Comparison of ENCODE assay signal across 23 cellular contexts in the genomic region with DNA sequence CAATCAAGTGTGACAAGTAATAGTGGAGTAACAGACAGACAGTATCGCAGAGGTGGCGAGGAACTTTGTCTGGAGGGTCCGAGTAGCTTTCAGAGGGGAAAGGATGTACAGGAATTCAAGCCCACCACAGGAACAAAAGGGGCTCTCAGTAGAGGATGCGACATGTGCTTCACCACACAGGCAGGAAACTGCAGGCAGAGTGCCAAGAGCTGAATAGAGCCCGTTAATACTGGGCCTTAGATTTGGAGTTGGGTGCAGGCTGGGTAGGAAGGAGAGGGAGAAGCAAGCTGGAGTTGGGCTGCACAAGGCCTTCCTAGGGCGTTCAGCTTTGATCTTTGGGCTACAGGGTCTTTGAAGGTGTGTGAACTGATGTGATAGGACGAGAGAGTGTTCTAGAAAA. TPM values are rescaled to one million over a fixed set of nuclear protein-coding genes. Genes with fewer than 3 reads are reported as not detected.
DNase-seq lines count a peak whose midpoint lies in the region; ATAC-seq and TF ChIP-seq lines count a peak whose summit lies in the region.
"Had no signal": no experiment of that assay in that cellular context is flagged by ENCODE, and none has a peak within 500 bp of the region (broad histone marks: within the 10 kb centered on the region; RNA-seq: fewer than 3 reads in every experiment).

No MANE protein-coding gene starts in this region.

- H3K9me3 ChIP-seq in A673 (ENCODE audit: low read depth, low read length, poor library complexity, severe bottlenecking) (no peaks in the 10 kb centered on the region), DND-41 (ENCODE audit: insufficient read depth, low read length, severe bottlenecking) (no peaks in the 10 kb centered on the region), SJCRH30 (replicated peaks) (no peaks in the 10 kb centered on the region)

- H3K4me2 ChIP-seq in DND-41 (ENCODE audit: insufficient read depth, low read length), result no peak overlapping the region

- DNase-seq in A673 (ENCODE audit: low spot score), result peak; percentile 18
- peak; percentile 50 for DNase-seq in DND-41
- DNase-seq in SJCRH30, result peak; percentile 15 to 40
- DNase-seq in foreskin melanocyte, result peak; percentile 73
- DNase-seq in OCI-M1 (lab: John Stamatoyannopoulos, UW), result no peak
- no peak for DNase-seq in omental fat pad (ENCODE audit: low spot score)
- no peak for DNase-seq in AG08395 (ENCODE audit: low spot score)
- DNase-seq: DMS 273 treated with DMSO at 0.1 percent for 48 hours, DMS79 treated with DMSO at 0.1 percent for 48 hours, Karpas-422, NCI-H1105, NCI-H1436 treated with DMSO at 0.1 percent for 48 hours, NCI-H187 treated with DMSO at 0.1 percent for 48 hours, NCI-H2107, NCI-H526 treated with DMSO at 0.1 percent for 48 hours, SIG-M5 had no signal

- CTCF ChIA-PET in A673 (lab: Charles Lee), result no interaction called here

- BruUV-seq in A673 (replicated peaks; lab: Mats Ljungman, UMichigan), result no TSS peak

- intact Hi-C loops in A673 (cut with micrococcal nuclease; ENCODE audit: unreplicated experiment), result no loop called here

- TF ChIP-seq CTCF in A673 (conservative IDR thresholded peaks at IDR 0.05; ENCODE audit: low read depth, low read length), result no peak
- TF ChIP-seq CTCF in DND-41 (IDR thresholded peaks at IDR 0.05; ENCODE audit: borderline replicate concordance, extremely low read depth, low read length, poor library complexity, severe bottlenecking), result no peak
- no peak for TF ChIP-seq CTCF in omental fat pad (IDR thresholded peaks at IDR 0.05)

- H3K27ac ChIP-seq in A673 (ENCODE audit: low read depth, low read length, poor library complexity, severe bottlenecking), result no peak overlapping the region
- no peak overlapping the region for H3K27ac ChIP-seq in DND-41 (ENCODE audit: low read length)
- H3K27ac ChIP-seq in SJCRH30, result no peak overlapping the region

- H4K20me1 ChIP-seq in DND-41 (ENCODE audit: insufficient read depth, low read length), result no peaks in the 10 kb centered on the region

- no peak overlapping the region for H2AFZ ChIP-seq in DND-41 (ENCODE audit: low read depth, low read length)

- H3K9ac ChIP-seq in DND-41 (ENCODE audit: low read depth, low read length), result no peak overlapping the region

- POLR2A ChIA-PET in A673 (lab: Charles Lee; ENCODE audit: low non-redundant PET), result no interaction called here

- ATAC-seq in DND-41 (ENCODE audit: insufficient read depth, low read depth) (peak; percentile 82), omental fat pad (ENCODE audit: low FRiP score) (no peak), GM21447 (IDR thresholded peaks at IDR 0.05; ENCODE audit: unreplicated experiment) (no peak)
- ATAC-seq: Panc1, SK-N-SH treated with all-trans-retinoic acid at 6 μM for 48 hours had no signal

- H3K79me2 ChIP-seq in DND-41 (ENCODE audit: insufficient read depth, low read length), result no peaks in the 10 kb centered on the region

- H3K4me3 ChIP-seq in A673 (ENCODE audit: low read depth, low read length, poor library complexity, severe bottlenecking) (no peak overlapping the region), DND-41 (ENCODE audit: low read depth in 1 of 2, low read length in 2 of 2) (no peak overlapping the region), SJCRH30 (no peak overlapping the region)

- H3K27me3 ChIP-seq in A673 (replicated peaks; ENCODE audit: insufficient read depth, low read depth, low read length, poor library complexity), result peaks cover 2% of the 10 kb centered on the region
- H3K27me3 ChIP-seq in DND-41 (ENCODE audit: insufficient read depth, low read length, poor library complexity), result no peaks in the 10 kb centered on the region
- H3K27me3 ChIP-seq in SJCRH30, result no peaks in the 10 kb centered on the region

- H3K4me1 ChIP-seq in A673 (ENCODE audit: insufficient read depth, low read length, poor library complexity, severe bottlenecking) (no peaks in the 10 kb centered on the region), DND-41 (ENCODE audit: insufficient read depth, low read length) (no peaks in the 10 kb centered on the region), SJCRH30 (no peaks in the 10 kb centered on the region)

- H3K36me3 ChIP-seq in A673 (ENCODE audit: insufficient read depth, low read length, poor library complexity, severe bottlenecking) (no peaks in the 10 kb centered on the region), DND-41 (ENCODE audit: insufficient read depth, low read length) (no peaks in the 10 kb centered on the region), SJCRH30 (no peaks in the 10 kb centered on the region)

RNA-seq across cellular contexts. Expression of a gene that starts 1.2 kb away (rescaled TPM):
- total RNA-seq in A673 (2021) (not detected in 2 replicates), omental fat pad (not detected)
- not detected in 2 replicates for total RNA-seq in SJCRH30 (2014; rRNA removed; shearing (Covaris generic))
- total RNA-seq: CD8-positive, alpha-beta memory T cell; HT-29; NCI-H460 had no signal

RNA-seq across cellular contexts. Expression of a gene that starts 18.0 kb away (rescaled TPM):
- total RNA-seq in A673 (2021) (0.22 TPM in 1 of 2 replicates, not detected in the other), omental fat pad (under 1 TPM in 3 of 4 donors, not detected in 1; 0.13 to 0.74 (median 0.16) TPM)
- total RNA-seq in SJCRH30 (2014; rRNA removed; shearing (Covaris generic)), result not detected in 2 replicates
- total RNA-seq: HT-29, M059J, NCI-H460 had no signal

RNA-seq across cellular contexts. Expression of a gene that starts 59.0 kb away (rescaled TPM):
- total RNA-seq in A673 (2021) (2.8 and 3.1 TPM in 2 replicates), omental fat pad (10 to 100 TPM; 11.8 to 22.2 (median 17.4) TPM)
- total RNA-seq in SJCRH30 (2014; rRNA removed; shearing (Covaris generic)), result 1.1 and 2.4 TPM in 2 replicates

Comparison
In these comparisons a context has a peak if more than half of its experiments do, and no peak if none do; other contexts are left out.
1. DNase-seq: peak in A673 (single experiment), DND-41 (single experiment), SJCRH30 (2 of 2) and foreskin melanocyte (single experiment); none in OCI-M1 (single experiment), omental fat pad (single experiment) and AG08395 (single experiment).